8 cellular contexts compared by ENCODE assay signal in the genomic region with DNA sequence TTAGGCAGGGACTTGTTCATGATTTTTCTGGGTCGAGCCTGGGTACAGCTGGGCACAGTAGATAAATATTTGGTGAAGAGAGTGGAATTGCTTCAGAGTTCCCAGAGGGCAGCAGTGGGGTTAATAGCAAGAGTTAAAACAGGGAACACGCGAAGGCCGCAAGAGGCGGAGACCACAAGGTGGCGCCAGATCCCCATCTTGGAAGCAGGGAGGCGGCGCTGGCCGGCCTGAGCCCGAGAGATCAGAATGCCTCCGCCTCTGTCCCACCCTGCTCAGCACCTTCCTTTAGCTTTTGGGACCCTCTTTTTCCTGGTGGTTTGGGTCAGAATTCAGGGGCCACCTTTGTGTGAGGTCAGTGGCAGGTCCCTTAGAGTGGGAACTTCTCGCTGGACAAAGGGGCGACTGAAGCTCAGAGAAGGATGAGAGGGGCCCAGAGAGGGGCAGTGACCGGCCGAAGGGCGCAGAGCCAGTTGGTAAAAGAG. TPM values are rescaled to one million over a fixed set of nuclear protein-coding genes. Genes with fewer than 3 reads are reported as not detected.
DNase-seq lines count a peak whose midpoint lies in the region; ATAC-seq lines count a peak whose summit lies in the region.

No MANE protein-coding gene starts in this region.

- ATAC-seq in GM18868 (IDR thresholded peaks at IDR 0.05; ENCODE audit: unreplicated experiment): no peak

- peak; percentile 90 for DNase-seq in CD1c-positive myeloid dendritic cell (ENCODE audit: extremely low spot score)
- DNase-seq in HCEC 1CT: peak; percentile 70
- DNase-seq in NCI-H69 (lab: John Stamatoyannopoulos, UW): peak; percentile 69
- peak; percentile 89 to 91 for DNase-seq in activated CD4-positive, alpha-beta T cell treated with anti-CD3 and anti-CD28 coated beads, Interleukin-2, amount 50 U/mL, for 48 hours
- peak; percentile 90 for DNase-seq in dermis blood vessel endothelial cell
- peak; percentile 78 to 87 for DNase-seq in lung microvascular endothelial cell (ENCODE audit: low read depth in 2 of 2)
- DNase-seq in stimulated activated CD8-positive, alpha-beta memory T cell treated with anti-CD3 and anti-CD28 coated beads, Interleukin-12 subunit alpha, Interleukin-12 subunit beta, amount 100 ng/mL, for 24 hours (ENCODE audit: extremely low read depth): peak; percentile 52

RNA-seq across cellular contexts. Expression of gene PADI2, which starts 6.5 kb away (rescaled TPM):
- 0.17 and 0.19 TPM in 2 replicates for total RNA-seq in dermis blood vessel endothelial cell
- under 0.01 and 0.22 TPM in 2 replicates for total RNA-seq in lung microvascular endothelial cell
